ENCODE assay signal across 20 cellular contexts in genomic region chr9:7403839-7404238, GRCh38.
"Had no signal": no experiment of that assay in that cellular context is flagged by ENCODE, and none has a peak within 500 bp of the region (broad histone marks: within the 10 kb centered on the region; RNA-seq: fewer than 3 reads in every experiment).

No MANE protein-coding gene starts in this region.

- H3K27ac ChIP-seq: esophagus muscularis mucosa, gastroesophageal sphincter, heart right ventricle, left lung, ovary, right lobe of liver, testis, VCaP had no signal

- H3K36me3 ChIP-seq: esophagus muscularis mucosa, gastroesophageal sphincter, heart right ventricle, left lung, ovary, right lobe of liver had no signal

- H3K4me2 ChIP-seq: smooth muscle cell had no signal

- H3K27ac Mint-ChIP-seq: activated CD8-positive, alpha-beta memory T cell treated with anti-CD3 and anti-CD28 coated beads, Interleukin-2, amount 10 ng/mL, durations not matched to agents 7 days and 5 days; activated naive CD8-positive, alpha-beta T cell treated with anti-CD3 and anti-CD28 coated beads, Interleukin-2, amount 10 ng/mL, durations not matched to agents 7 days and 5 days; stimulated activated memory B cell treated with anti-CD40 and anti-IgM and Interleukin-4, amounts not matched to agents 10 μg/mL and 1 μg/mL and 100 μg/mL, for 72 hours; type B pancreatic cell had no signal

- H3K4me1 ChIP-seq: gastroesophageal sphincter, right lobe of liver, testis had no signal

- H3K27me3 ChIP-seq: esophagus muscularis mucosa, gastroesophageal sphincter, heart right ventricle, left lung, ovary, right lobe of liver, testis had no signal

- H3K4me1 Mint-ChIP-seq: naive B cell had no signal

- H3K9me3 ChIP-seq: esophagus muscularis mucosa, gastroesophageal sphincter, heart right ventricle, left lung, ovary, right lobe of liver, testis had no signal

- H3K36me3 Mint-ChIP-seq: activated naive CD8-positive, alpha-beta T cell treated with anti-CD3 and anti-CD28 coated beads, Interleukin-2, amount 10 ng/mL, durations not matched to agents 7 days and 5 days; naive B cell; stimulated activated memory B cell treated with anti-CD40 and anti-IgM and Interleukin-4, amounts not matched to agents 10 μg/mL and 1 μg/mL and 100 μg/mL, for 72 hours; type B pancreatic cell had no signal

- DNase-seq: activated CD4-positive, alpha-beta T cell treated with anti-CD3 and anti-CD28 coated beads for 1 hour; activated CD4-positive, alpha-beta T cell treated with anti-CD3 and anti-CD28 coated beads, Interleukin-2, amount 50 U/mL, for 48 hours; activated CD8-positive, alpha-beta memory T cell treated with anti-CD3 and anti-CD28 coated beads, Interleukin-2, amount 10 ng/mL, durations not matched to agents 7 days and 5 days; activated naive CD8-positive, alpha-beta T cell treated with anti-CD3 and anti-CD28 coated beads, Interleukin-2, amount 10 ng/mL, durations not matched to agents 7 days and 5 days; amygdala; dermis blood vessel endothelial cell; effector memory CD4-positive, alpha-beta T cell; heart right ventricle; left lung; naive B cell; ovary; right lobe of liver; stimulated activated CD4-positive, alpha-beta T cell treated with anti-CD3 and anti-CD28 coated beads, Interleukin-4, amount 100 ng/mL, for 24 hours; testis had no signal

- ATAC-seq: activated CD8-positive, alpha-beta memory T cell treated with anti-CD3 and anti-CD28 coated beads, Interleukin-2, amount 10 ng/mL, durations not matched to agents 7 days and 5 days; gastroesophageal sphincter; heart right ventricle; left lung; right lobe of liver; stimulated activated memory B cell treated with anti-CD40 and anti-IgM and Interleukin-4, amounts not matched to agents 10 μg/mL and 1 μg/mL and 100 μg/mL, for 72 hours had no signal

- H3K9me3 Mint-ChIP-seq: activated naive CD8-positive, alpha-beta T cell treated with anti-CD3 and anti-CD28 coated beads, Interleukin-2, amount 10 ng/mL, durations not matched to agents 7 days and 5 days; naive B cell had no signal

- H3K4me3 ChIP-seq: esophagus muscularis mucosa, gastroesophageal sphincter, heart right ventricle, left lung, ovary, right lobe of liver, smooth muscle cell, testis had no signal

- H3K4me3 Mint-ChIP-seq: activated CD8-positive, alpha-beta memory T cell treated with anti-CD3 and anti-CD28 coated beads, Interleukin-2, amount 10 ng/mL, durations not matched to agents 7 days and 5 days; activated naive CD8-positive, alpha-beta T cell treated with anti-CD3 and anti-CD28 coated beads, Interleukin-2, amount 10 ng/mL, durations not matched to agents 7 days and 5 days; naive B cell; stimulated activated memory B cell treated with anti-CD40 and anti-IgM and Interleukin-4, amounts not matched to agents 10 μg/mL and 1 μg/mL and 100 μg/mL, for 72 hours; type B pancreatic cell had no signal
